ENCODE assay signal across 17 cellular contexts in the genomic region with DNA sequence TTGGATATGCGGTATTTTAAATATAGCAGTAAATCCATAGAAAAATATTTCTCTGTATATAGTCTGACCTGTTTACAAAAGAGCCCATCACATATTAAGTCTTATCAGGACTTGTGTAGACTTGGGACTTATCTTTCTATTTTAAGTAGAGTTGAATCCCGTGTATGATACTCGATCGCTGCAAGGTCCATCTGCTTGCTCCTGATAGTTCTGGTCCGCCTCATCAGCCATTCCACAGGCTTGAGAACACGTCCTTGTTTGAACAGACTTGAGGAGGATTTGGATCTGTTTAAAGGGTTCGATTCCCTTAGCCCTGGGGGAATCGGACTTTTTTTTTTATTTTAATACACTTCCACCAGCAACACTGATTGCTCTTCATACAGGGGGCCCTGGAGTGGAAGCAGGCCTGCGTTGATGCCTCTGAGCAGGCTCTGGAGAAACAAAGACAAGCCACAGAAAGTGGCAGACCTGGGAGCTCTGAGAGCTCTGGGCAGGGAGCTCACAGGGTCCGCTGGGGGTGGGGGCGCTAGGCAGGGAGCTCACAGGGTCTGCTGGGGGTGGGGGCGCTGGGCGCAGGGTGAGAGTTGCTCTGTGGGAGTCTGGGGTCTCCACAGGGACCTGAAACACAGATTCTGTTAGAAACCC.
A peak's percentile ranks its signal among the peaks of the same experiment; 100 is the strongest.
DNase-seq lines count a peak whose midpoint lies in the region; ATAC-seq and TF ChIP-seq lines count a peak whose summit lies in the region.
"Had no signal": no experiment of that assay in that cellular context is flagged by ENCODE, and none has a peak within 500 bp of the region (broad histone marks: within the 10 kb centered on the region; RNA-seq: fewer than 3 reads in every experiment).

No MANE protein-coding gene starts in this region.

- H3K79me1 ChIP-seq in IMR-90 (ENCODE audit: low read depth in 1 of 2, low read length in 2 of 2), result no peaks in the 10 kb centered on the region

- no peaks in the 10 kb centered on the region for H3K79me2 ChIP-seq in OCI-LY3 (ENCODE audit: low read length)
- H3K79me2 ChIP-seq: parathyroid adenoma had no signal

- H3K9me3 ChIP-seq in IMR-90 (ENCODE audit: control insufficient read depth, insufficient read depth, low read length) (no peaks in the 10 kb centered on the region), OCI-LY3 (ENCODE audit: insufficient read depth, low read length) (no peaks in the 10 kb centered on the region), psoas muscle (no peaks in the 10 kb centered on the region)
- H3K9me3 ChIP-seq: esophagus muscularis mucosa had no signal

- H2AFZ ChIP-seq in IMR-90 (replicated peaks; ENCODE audit: low read length, poor library complexity) (no peak overlapping the region), OCI-LY3 (ENCODE audit: low read depth, low read length) (no peak overlapping the region)
- H2AFZ ChIP-seq: parathyroid adenoma had no signal

- H3K18ac ChIP-seq in IMR-90 (ENCODE audit: low read depth, low read length), result no peak overlapping the region

- H4K8ac ChIP-seq in IMR-90 (ENCODE audit: low read depth in 2 of 2, low read length in 2 of 2), result no peak overlapping the region

- H3K9me1 ChIP-seq in IMR-90 (ENCODE audit: insufficient read depth, low read length), result 0 out of 2 replicates have a peak, but pooled peaks cover 3% of the 10 kb centered on the region

- no peak overlapping the region for H2BK120ac ChIP-seq in IMR-90 (ENCODE audit: low read depth, low read length)

- H2AK9ac ChIP-seq in IMR-90 (replicated peaks; ENCODE audit: low read depth, low read length, poor library complexity), result no peak overlapping the region

- WGBS in IMR-90 (ENCODE audit: extremely low coverage in 2 of 2, insufficient read length in 1 of 2), 2 experiments, result no CpG with 5 or more reads among the region's 13 CpGs
- 88 to 91% (median 90%) methylated on average over 13 of the region's 13 CpGs for WGBS in psoas muscle, 3 donors

- CTCF ChIA-PET in IMR-90 (lab: Yijun Ruan, JAX), result no interaction called here

- H3K36me3 ChIP-seq in IMR-90 (ENCODE audit: control insufficient read depth, insufficient read depth, low read length), result peaks cover 1% of the 10 kb centered on the region; the same call in 1 of the 2 replicates
- H3K36me3 ChIP-seq in OCI-LY3 (replicated peaks; ENCODE audit: low read depth, low read length), result no peaks in the 10 kb centered on the region
- H3K36me3 ChIP-seq in psoas muscle (ENCODE audit: insufficient read depth in 1 of 2, low read depth in 1 of 2), result no peaks in the 10 kb centered on the region

- TF ChIP-seq CTCF in IMR-90 (conservative IDR thresholded peaks at IDR 0.05; ENCODE audit: low read depth, low read length), result no peak
- TF ChIP-seq CTCF in OCI-LY3 (IDR thresholded peaks at IDR 0.05; ENCODE audit: low read depth, low read length), result no peak
- no peak for TF ChIP-seq CTCF in coronary artery (IDR thresholded peaks at IDR 0.05)
- no peak for TF ChIP-seq CTCF in psoas muscle (IDR thresholded peaks at IDR 0.05)

- H3K14ac ChIP-seq in IMR-90 (replicated peaks; ENCODE audit: low read depth, low read length), result no peak overlapping the region

- no peak for TF ChIP-seq POLR2A in IMR-90 (IDR thresholded peaks at IDR 0.05; ENCODE audit: low read depth, low read length)

- H3K4me3 ChIP-seq in IMR-90 (ENCODE audit: insufficient read depth, low read depth, low read length) (no peak overlapping the region), OCI-LY3 (ENCODE audit: low read length) (no peak overlapping the region), coronary artery (no peak overlapping the region), psoas muscle (no peak overlapping the region)
- H3K4me3 ChIP-seq: esophagus muscularis mucosa had no signal

- H4K91ac ChIP-seq in IMR-90 (ENCODE audit: insufficient read depth, low read depth, low read length), result no peak overlapping the region

- H3K9ac ChIP-seq in IMR-90 (ENCODE audit: low read depth, low read length) (no peak overlapping the region), OCI-LY3 (ENCODE audit: low read length) (no peak overlapping the region)
- H3K9ac ChIP-seq: parathyroid adenoma had no signal

- no peaks in the 10 kb centered on the region for H4K20me1 ChIP-seq in IMR-90 (ENCODE audit: insufficient read depth, low read length)
- 0 out of 2 replicates have a peak, but pooled peaks cover under 1% of the 10 kb centered on the region for H4K20me1 ChIP-seq in OCI-LY3 (ENCODE audit: insufficient read depth, low read length)

- no peak overlapping the region; the same call in 2 of the 3 replicates for H2BK15ac ChIP-seq in IMR-90 (ENCODE audit: low read depth, low read length)

- intact Hi-C loops in IMR-90 (cut with micrococcal nuclease), result no loop called here
- intact Hi-C loops in sciatic nerve (cut with DNase I), result no loop called here
- intact Hi-C loops in psoas muscle (cut with DNase I), result no loop called here

- ATAC-seq in IMR-90 (ENCODE audit: low read depth) (0 out of 2 replicates have a peak, but pooled peaks have one; percentile 11), sciatic nerve (no peak), psoas muscle (no peak)
- ATAC-seq: naive thymus-derived CD4-positive, alpha-beta T cell had no signal

- H3K23ac ChIP-seq in IMR-90 (ENCODE audit: low read depth, low read length), result no peak overlapping the region

- H3K27me3 ChIP-seq in IMR-90 (ENCODE audit: control insufficient read depth, insufficient read depth, low read length) (no peaks in the 10 kb centered on the region), OCI-LY3 (ENCODE audit: low read depth, low read length) (peaks cover 20% of the 10 kb centered on the region; the same call in 1 of the 2 replicates), psoas muscle (ENCODE audit: insufficient read depth in 3 of 3, low read length in 2 of 3) (no peaks in the 10 kb centered on the region)
- H3K27me3 ChIP-seq: esophagus muscularis mucosa had no signal

- no peak overlapping the region for H2BK20ac ChIP-seq in IMR-90 (ENCODE audit: low read depth, low read length)

- H3K27ac ChIP-seq in IMR-90 (ENCODE audit: insufficient read depth, low read length) (no peak overlapping the region), OCI-LY3 (ENCODE audit: low read length) (no peak overlapping the region), coronary artery (no peak overlapping the region), psoas muscle (no peak overlapping the region)
- H3K27ac ChIP-seq: esophagus muscularis mucosa, parathyroid adenoma had no signal

- TF ChIP-seq RAD21 in IMR-90 (IDR thresholded peaks at IDR 0.05; ENCODE audit: low read length), result no peak

- no TSS peak for BruUV-seq in IMR-90 (replicated peaks; lab: Mats Ljungman, UMichigan)

- DNase-seq in IMR-90 (no peak), coronary artery (ENCODE audit: low spot score) (peak; percentile 59), sciatic nerve (ENCODE audit: low spot score) (peak; percentile 36), NCI-H1694 (lab: John Stamatoyannopoulos, UW) (no peak), psoas muscle (no peak), OCI-M2 (lab: John Stamatoyannopoulos, UW; ENCODE audit: unreplicated experiment) (no peak), Kasumi-1 (lab: John Stamatoyannopoulos, UW) (no peak)
- DNase-seq: activated effector memory CD4-positive, alpha-beta T cell treated with Interleukin-2 at 50 U/mL for 16 hours; CD8-positive, alpha-beta memory T cell; DND-41; naive thymus-derived CD4-positive, alpha-beta T cell; NCI-H1930; NCI-H510A; T-helper 9 cell had no signal

- no peak overlapping the region for H3K56ac ChIP-seq in IMR-90 (ENCODE audit: extremely low read depth, insufficient read depth, low read length)

- H2AK5ac ChIP-seq in IMR-90 (ENCODE audit: low read depth, low read length), result no peak overlapping the region

- H3K4me2 ChIP-seq in IMR-90 (ENCODE audit: low read depth, low read length) (no peak overlapping the region), OCI-LY3 (ENCODE audit: low read length) (peak overlapping the region; percentile 20; the same call in 1 of the 2 replicates)

- peak overlapping the region; percentile 55 for H3K4ac ChIP-seq in IMR-90 (ENCODE audit: low read depth, low read length)

- in situ Hi-C loops in IMR-90 (cut with MboI; ENCODE audit: low sequenced_read_pairs), result no loop called here

- H3K4me1 ChIP-seq in IMR-90 (ENCODE audit: control insufficient read depth, insufficient read depth, low read length), result peaks cover 8% of the 10 kb centered on the region
- H3K4me1 ChIP-seq in OCI-LY3 (ENCODE audit: low read length), result peaks cover 11% of the 10 kb centered on the region
- H3K4me1 ChIP-seq in psoas muscle, result no peaks in the 10 kb centered on the region
- H3K4me1 ChIP-seq: parathyroid adenoma had no signal

- dilution Hi-C loops in IMR-90 (cut with HindIII; ENCODE audit: low sequenced_read_pairs, unreplicated experiment), result no loop called here

- H2BK5ac ChIP-seq in IMR-90 (ENCODE audit: low read depth, low read length, poor library complexity, severe bottlenecking), result peak overlapping the region; percentile 3

- POLR2A ChIA-PET in IMR-90 (lab: Charles Lee; ENCODE audit: unreplicated experiment), result no interaction called here

- H4K5ac ChIP-seq in IMR-90 (ENCODE audit: low read depth, low read length), result no peak overlapping the region

TF ChIP-seq in IMR-90, 13 proteins besides CTCF, POLR2A, EP300 and RAD21:
- no peak for TF ChIP-seq USF2 (IDR thresholded peaks at IDR 0.05; ENCODE audit: low read depth, low read length)

Comparison
In these comparisons a context has a peak if more than half of its experiments do, and no peak if none do; other contexts are left out.
1. DNase-seq: peak in coronary artery (single experiment) and sciatic nerve (single experiment); none in IMR-90 (single experiment), NCI-H1694 (single experiment), psoas muscle (0 of 2), OCI-M2 (single experiment) and Kasumi-1 (0 of 2).